In genomic region chr16:3076577-3076976, GRCh38 we compare ENCODE assay signal across 18 cellular contexts. TPM values are rescaled to one million over a fixed set of nuclear protein-coding genes. Genes with fewer than 3 reads are reported as not detected.
DNase-seq lines count a peak whose midpoint lies in the region; ATAC-seq and TF ChIP-seq lines count a peak whose summit lies in the region.
"Had no signal": no experiment of that assay in that cellular context is flagged by ENCODE, and none has a peak within 500 bp of the region (broad histone marks: within the 10 kb centered on the region; RNA-seq: fewer than 3 reads in every experiment).

No MANE protein-coding gene starts in this region.

- no peaks in the 10 kb centered on the region for H3K27me3 Mint-ChIP-seq in CD4-positive, alpha-beta memory T cell
- H3K27me3 Mint-ChIP-seq in naive thymus-derived CD4-positive, alpha-beta T cell = no peaks in the 10 kb centered on the region

- H3K9me3 ChIP-seq in CD4-positive, alpha-beta memory T cell (ENCODE audit: control insufficient read depth in 1 of 2, low read length in 2 of 2) = no peaks in the 10 kb centered on the region
- no peaks in the 10 kb centered on the region for H3K9me3 ChIP-seq in naive thymus-derived CD4-positive, alpha-beta T cell (ENCODE audit: control insufficient read depth in 2 of 3, low read length in 3 of 3)
- H3K9me3 ChIP-seq in sigmoid colon = no peaks in the 10 kb centered on the region
- H3K9me3 ChIP-seq: heart left ventricle had no signal

- H3K9me3 Mint-ChIP-seq in CD4-positive, alpha-beta memory T cell = peaks cover 0 to 6% (median 0%) of the 10 kb centered on the region in 8 donors
- peaks cover 0 to 13% (median 4%) of the 10 kb centered on the region in 11 donors for H3K9me3 Mint-ChIP-seq in naive thymus-derived CD4-positive, alpha-beta T cell

- intact Hi-C loops in CD4-positive, alpha-beta memory T cell (cut with micrococcal nuclease) = no loop called here
- intact Hi-C loops in naive thymus-derived CD4-positive, alpha-beta T cell (cut with micrococcal nuclease) = loop anchor here in 1 of 2 donors (10.0 kb wide), 1 partner anchor 428 kb away; the partner anchor contains the start of gene CLUAP1
- intact Hi-C loops in sigmoid colon (cut with DNase I) = no loop called here

- CTCF ChIA-PET in CD4-positive, alpha-beta memory T cell (lab: Charles Lee; ENCODE audit: partially characterized antibody) = interaction anchor here (1.0 to 8.2 kb wide), 15 partner anchors 10 to 53 kb away, joined by 3 to 78 read pairs (median 11); partner anchors contain the start of genes IL32 and ZSCAN10
- CTCF ChIA-PET in naive thymus-derived CD4-positive, alpha-beta T cell (lab: Charles Lee) = interaction anchor here (0.8 to 5.5 kb wide), 9 partner anchors 12 to 59 kb away, joined by 3 to 45 read pairs (median 10); partner anchors contain the start of genes IL32 and ZNF213

- WGBS in sigmoid colon, 2 donors = 52 to 63% methylated on average over 6 of the region's 6 CpGs

- peaks cover 97% of the 10 kb centered on the region for H3K4me1 ChIP-seq in CD4-positive, alpha-beta memory T cell (ENCODE audit: insufficient read depth, low read length)
- peaks cover 66 to 74% of the 10 kb centered on the region in 2 donors for H3K4me1 ChIP-seq in naive thymus-derived CD4-positive, alpha-beta T cell (ENCODE audit: control insufficient read depth in 2 of 2, insufficient read depth in 2 of 2, low read length in 2 of 2)
- H3K4me1 ChIP-seq in sigmoid colon = no peaks in the 10 kb centered on the region

- TF ChIP-seq EP300 in sigmoid colon (IDR thresholded peaks at IDR 0.05) = no peak

- ATAC-seq in naive thymus-derived CD4-positive, alpha-beta T cell = no peak

- H3K36me3 ChIP-seq in CD4-positive, alpha-beta memory T cell (ENCODE audit: insufficient read depth, low read length) = no peaks in the 10 kb centered on the region
- no peaks in the 10 kb centered on the region for H3K36me3 ChIP-seq in naive thymus-derived CD4-positive, alpha-beta T cell (ENCODE audit: control insufficient read depth in 2 of 3, insufficient read depth in 3 of 3, low read length in 3 of 3)
- no peaks in the 10 kb centered on the region for H3K36me3 ChIP-seq in sigmoid colon

- peaks cover 5 to 14% of the 10 kb centered on the region in 2 donors for H3K36me3 Mint-ChIP-seq in CD4-positive, alpha-beta memory T cell
- H3K36me3 Mint-ChIP-seq in naive thymus-derived CD4-positive, alpha-beta T cell = peaks cover 6 to 60% (median 12%) of the 10 kb centered on the region in 5 donors

- peaks cover 66 to 97% (median 82%) of the 10 kb centered on the region in 4 donors for H3K4me1 Mint-ChIP-seq in CD4-positive, alpha-beta memory T cell
- peaks cover 59 to 91% (median 77%) of the 10 kb centered on the region in 7 donors for H3K4me1 Mint-ChIP-seq in naive thymus-derived CD4-positive, alpha-beta T cell

- H3K4me3 Mint-ChIP-seq in CD4-positive, alpha-beta memory T cell = peak overlapping the region; percentile 75 to 94 (median 82)
- H3K4me3 Mint-ChIP-seq in naive thymus-derived CD4-positive, alpha-beta T cell = peak overlapping the region; percentile 53 to 89 (median 81)
- H3K4me3 Mint-ChIP-seq: CD14-positive monocyte had no signal

- TF ChIP-seq POLR2A in sigmoid colon (IDR thresholded peaks at IDR 0.05) = no peak

- peak in 1 of 5 donors; percentile 31 for DNase-seq in CD4-positive, alpha-beta memory T cell
- DNase-seq in GM10266 (ENCODE audit: extremely low spot score) = no peak
- DNase-seq in activated T-cell treated with anti-CD3 and anti-CD28 coated beads, Interleukin-2, amount 50 U/mL, for 48 hours = peak; percentile 51 to 58
- no peak for DNase-seq in naive thymus-derived CD4-positive, alpha-beta T cell
- DNase-seq in stimulated activated CD4-positive, alpha-beta T cell treated with anti-CD3 and anti-CD28 coated beads, Interleukin-2, amount 100 ng/mL, for 24 hours = no peak
- no peak for DNase-seq in sigmoid colon
- DNase-seq in kidney tubule cell (ENCODE audit: low spot score) = no peak
- DNase-seq: erythroblast, GM23248, left cardiac atrium, NCI-H1048, NCI-H2171, trophoblast cell had no signal

- TF ChIP-seq CTCF in GM10266 (IDR thresholded peaks at IDR 0.05; ENCODE audit: control insufficient read depth, insufficient read depth, low read depth, missing control alignments) = peak; percentile 24
- TF ChIP-seq CTCF in sigmoid colon (IDR thresholded peaks at IDR 0.05) = no peak

- H3K27me3 ChIP-seq in CD4-positive, alpha-beta memory T cell (ENCODE audit: insufficient read depth, low read length) = no peaks in the 10 kb centered on the region
- no peaks in the 10 kb centered on the region for H3K27me3 ChIP-seq in naive thymus-derived CD4-positive, alpha-beta T cell (ENCODE audit: control insufficient read depth in 2 of 2, insufficient read depth in 2 of 2, low read length in 2 of 2)
- H3K27me3 ChIP-seq in sigmoid colon = no peaks in the 10 kb centered on the region
- H3K27me3 ChIP-seq: heart left ventricle had no signal

- H3K27ac ChIP-seq in CD4-positive, alpha-beta memory T cell (ENCODE audit: low read depth, low read length) = peak overlapping the region; percentile 77
- H3K27ac ChIP-seq in naive thymus-derived CD4-positive, alpha-beta T cell (ENCODE audit: low read depth, low read length) = peak overlapping the region; percentile 78
- H3K27ac ChIP-seq in sigmoid colon = no peak overlapping the region
- H3K27ac ChIP-seq: coronary artery, GM23248 had no signal

- H3K27ac Mint-ChIP-seq in CD4-positive, alpha-beta memory T cell = peak overlapping the region; percentile 91 to 99 (median 97)
- peak overlapping the region; percentile 83 to 99 (median 99) for H3K27ac Mint-ChIP-seq in naive thymus-derived CD4-positive, alpha-beta T cell

- POLR2A ChIA-PET in CD4-positive, alpha-beta memory T cell (lab: Charles Lee; ENCODE audit: partially characterized antibody) = interaction anchor here (1.0 to 11.4 kb wide), 17 partner anchors 10 to 207 kb away, joined by 3 to 217 read pairs (median 14); partner anchors contain the start of genes IL32, ZNF213, ZNF263 and ZSCAN10
- POLR2A ChIA-PET in naive thymus-derived CD4-positive, alpha-beta T cell (lab: Charles Lee) = interaction anchor here (0.7 to 5.6 kb wide), 13 partner anchors 9 to 381 kb away, joined by 3 to 113 read pairs (median 5); partner anchors contain the start of genes IL32 and ZSCAN10

- H3K4me3 ChIP-seq in CD4-positive, alpha-beta memory T cell (ENCODE audit: low read length in 2 of 2) = peak overlapping the region in 1 of 2 donors; percentile 52
- peak overlapping the region; percentile 25 for H3K4me3 ChIP-seq in naive thymus-derived CD4-positive, alpha-beta T cell (ENCODE audit: low read length)
- no peak overlapping the region for H3K4me3 ChIP-seq in sigmoid colon
- H3K4me3 ChIP-seq: coronary artery, GM23248, heart left ventricle had no signal

RNA-seq across cellular contexts. Expression of gene IL32, which starts 11.1 kb away (rescaled TPM):
- total RNA-seq in CD4-positive, alpha-beta memory T cell = 100 to 1,000 TPM; 752 to 810 TPM
- polyA plus RNA-seq in CD4-positive, alpha-beta memory T cell = 1,000 to 10,000 TPM; 3,111 to 3,174 TPM
- total RNA-seq in naive thymus-derived CD4-positive, alpha-beta T cell = 1,000 to 10,000 TPM in 1 of 5 experiments, 100 to 1,000 TPM in 4; 351 to 3,697 (median 587) TPM
- polyA plus RNA-seq in naive thymus-derived CD4-positive, alpha-beta T cell = 1,000 to 10,000 TPM; 1,418 to 1,605 TPM
- 10 to 100 TPM in 3 of 4 donors, 1 to 10 TPM in 1; 8.6 to 27.1 (median 20.3) TPM for total RNA-seq in sigmoid colon
- 1,000 to 10,000 TPM in 1 of 3 donors, 100 to 1,000 TPM in 2; 464 to 2,189 (median 560) TPM for polyA plus RNA-seq in sigmoid colon

RNA-seq across cellular contexts. Expression of gene ZSCAN10, which starts 22.5 kb away (rescaled TPM):
- under 1 TPM in 1 of 2 experiments, not detected in 1; 0.15 TPM for total RNA-seq in CD4-positive, alpha-beta memory T cell
- not detected for polyA plus RNA-seq in CD4-positive, alpha-beta memory T cell
- total RNA-seq in naive thymus-derived CD4-positive, alpha-beta T cell = under 1 TPM in 3 of 5 experiments, not detected in 2; 0.22 to 0.61 (median 0.29) TPM
- under 1 TPM in 1 of 2 donors, not detected in 1; 0.35 TPM for polyA plus RNA-seq in naive thymus-derived CD4-positive, alpha-beta T cell
- not detected for total RNA-seq in sigmoid colon
- not detected for polyA plus RNA-seq in sigmoid colon
- total RNA-seq: aorta, GM23248, heart left ventricle, left cardiac atrium, myocyte had no signal
- polyA plus RNA-seq: aorta, CD14-positive monocyte, heart left ventricle had no signal

RNA-seq across cellular contexts. Expression of gene MMP25, which starts 30.2 kb away (rescaled TPM):
- total RNA-seq in CD4-positive, alpha-beta memory T cell = 1 to 10 TPM; 2.9 to 3.0 TPM
- under 1 TPM; 0.52 to 0.91 TPM for polyA plus RNA-seq in CD4-positive, alpha-beta memory T cell
- total RNA-seq in naive thymus-derived CD4-positive, alpha-beta T cell = 10 to 100 TPM in 2 of 5 experiments, 1 to 10 TPM in 1, under 1 TPM in 2; 0.73 to 64.4 (median 3.7) TPM
- under 1 TPM; 0.64 to 0.93 TPM for polyA plus RNA-seq in naive thymus-derived CD4-positive, alpha-beta T cell
- under 1 TPM in 3 of 4 donors, not detected in 1; under 0.01 to 0.41 (median 0.16) TPM for total RNA-seq in sigmoid colon
- 1 to 10 TPM; 1.8 to 3.7 (median 2.8) TPM for polyA plus RNA-seq in sigmoid colon
- total RNA-seq: GM23248 had no signal

RNA-seq across cellular contexts. Expression of gene ZNF205, which starts 35.8 kb away (rescaled TPM):
- total RNA-seq in CD4-positive, alpha-beta memory T cell = not detected
- polyA plus RNA-seq in CD4-positive, alpha-beta memory T cell = under 1 TPM in 1 of 2 donors, not detected in 1; 0.20 TPM
- total RNA-seq in naive thymus-derived CD4-positive, alpha-beta T cell = under 1 TPM in 1 of 5 experiments, not detected in 4; 0.29 TPM
- polyA plus RNA-seq in naive thymus-derived CD4-positive, alpha-beta T cell = under 1 TPM in 1 of 2 donors, not detected in 1; 0.09 TPM
- total RNA-seq in sigmoid colon = 10 to 100 TPM; 15.8 to 17.5 (median 16.7) TPM
- 10 to 100 TPM in 2 of 3 donors, 1 to 10 TPM in 1; 6.6 to 12.6 (median 10.9) TPM for polyA plus RNA-seq in sigmoid colon

RNA-seq across cellular contexts. Expression of gene BICDL2, which starts 39.8 kb away (rescaled TPM):
- total RNA-seq in CD4-positive, alpha-beta memory T cell = not detected
- not detected for polyA plus RNA-seq in CD4-positive, alpha-beta memory T cell
- 1 to 10 TPM in 1 of 5 experiments, not detected in 4; 1.0 TPM for total RNA-seq in naive thymus-derived CD4-positive, alpha-beta T cell
- polyA plus RNA-seq in naive thymus-derived CD4-positive, alpha-beta T cell = not detected
- under 1 TPM in 2 of 4 donors, not detected in 2; 0.36 to 0.55 TPM for total RNA-seq in sigmoid colon
- polyA plus RNA-seq in sigmoid colon = 10 to 100 TPM; 62.5 to 83.8 (median 74.9) TPM
- total RNA-seq: heart left ventricle, left cardiac atrium, myocyte had no signal
- polyA plus RNA-seq: CD14-positive monocyte had no signal

Comparison
In these comparisons a context has a peak if more than half of its experiments do, and no peak if none do; other contexts are left out.
1. DNase-seq: peak in activated T-cell treated with anti-CD3 and anti-CD28 coated beads, Interleukin-2, amount 50 U/mL, for 48 hours (2 of 2); none in GM10266 (single experiment), naive thymus-derived CD4-positive, alpha-beta T cell (0 of 9), stimulated activated CD4-positive, alpha-beta T cell treated with anti-CD3 and anti-CD28 coated beads, Interleukin-2, amount 100 ng/mL, for 24 hours (0 of 2), sigmoid colon (single experiment) and kidney tubule cell (single experiment).
2. H3K27ac ChIP-seq: peak in CD4-positive, alpha-beta memory T cell (single experiment) and naive thymus-derived CD4-positive, alpha-beta T cell (single experiment); none in sigmoid colon (0 of 4).
3. RNA of gene IL32, which starts 11.1 kb away (total RNA-seq): 752 to 810 TPM in CD4-positive, alpha-beta memory T cell and 351 to 3,697 TPM in naive thymus-derived CD4-positive, alpha-beta T cell; 8.6 to 27.1 TPM in sigmoid colon; every median in the first group is over 10 times any median in the second.